In the genomic region with DNA sequence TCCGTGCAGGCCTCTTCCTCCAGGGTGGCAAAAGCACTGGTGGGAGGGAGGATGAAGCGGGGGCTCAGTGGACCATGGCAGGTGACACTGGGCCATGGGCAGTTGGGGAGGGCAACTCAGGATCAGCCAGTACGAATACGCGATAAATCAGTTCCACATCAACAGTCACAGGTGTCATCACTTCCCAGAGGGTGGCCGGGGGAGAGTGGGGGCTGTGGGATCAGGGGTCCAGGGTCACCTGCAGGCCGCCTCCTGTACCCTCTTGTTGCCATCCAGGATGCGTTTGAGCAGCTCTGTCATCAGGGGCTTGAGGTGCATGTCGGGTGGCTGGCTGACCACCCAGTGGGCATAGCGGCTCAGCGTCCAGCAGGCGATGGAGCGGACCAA, we compare ENCODE assay signal across 18 cellular contexts. TPM values are rescaled to one million over a fixed set of nuclear protein-coding genes. Genes with fewer than 3 reads are reported as not detected.
DNase-seq lines count a peak whose midpoint lies in the region; ATAC-seq, FAIRE-seq and TF ChIP-seq lines count a peak whose summit lies in the region.
"Had no signal": no experiment of that assay in that cellular context is flagged by ENCODE, and none has a peak within 500 bp of the region (broad histone marks: within the 10 kb centered on the region; RNA-seq: fewer than 3 reads in every experiment).

No MANE protein-coding gene starts in this region.

- POLR2A ChIA-PET in SK-N-SH (lab: Yijun Ruan, JAX), result no interaction called here
- POLR2A ChIA-PET in H1 (lab: Charles Lee; ENCODE audit: partially characterized antibody), result interaction anchor here (2.6 to 6.7 kb wide), 2 partner anchors 9 to 15 kb away, joined by 10 to 50 read pairs; a partner anchor contains a TSS

- H4K91ac ChIP-seq in H1 (replicated peaks; ENCODE audit: insufficient read length, low read length), result no peak overlapping the region
- H4K91ac ChIP-seq in neuronal stem cell (ENCODE audit: low read depth, low read length, poor library complexity), result no peak overlapping the region

- no peak for TF ChIP-seq RAD21 in SK-N-SH (IDR thresholded peaks at IDR 0.05; ENCODE audit: low read length)
- TF ChIP-seq RAD21 in H1 (IDR thresholded peaks at IDR 0.05 in 1 of 2, conservative IDR thresholded peaks at IDR 0.05 in 1 of 2; ENCODE audit: low read depth in 2 of 2, low read length in 2 of 2), result no peak

- H2AK5ac ChIP-seq in H1 (ENCODE audit: low read depth, low read length), result no peak overlapping the region
- H2AK5ac ChIP-seq in neuronal stem cell (ENCODE audit: low read depth, low read length), result no peak overlapping the region

- H3K4me2 ChIP-seq in SK-N-SH (no peak overlapping the region), H1 (ENCODE audit: insufficient read depth in 1 of 2, low read depth in 2 of 2, low read length in 2 of 2) (no peak overlapping the region), neuronal stem cell (ENCODE audit: insufficient read depth, low read length, poor library complexity, severe bottlenecking) (no peak overlapping the region)
- H3K4me2 ChIP-seq: A549 had no signal

- H3K23me2 ChIP-seq in H1 (ENCODE audit: low read depth, low read length), result no peaks in the 10 kb centered on the region

- intact Hi-C loops in ovary (cut with DNase I), result no loop called here

- no peak overlapping the region for H2BK15ac ChIP-seq in H1 (ENCODE audit: low read length)
- H2BK15ac ChIP-seq in neuronal stem cell (ENCODE audit: low read length), result no peak overlapping the region

- no peaks in the 10 kb centered on the region for H3K4me1 ChIP-seq in SK-N-SH (ENCODE audit: control insufficient read depth in 1 of 2, insufficient read depth in 2 of 2, low read depth in 1 of 2, low read length in 1 of 2)
- H3K4me1 ChIP-seq in H1 (replicated peaks in 1 of 4; ENCODE audit: control insufficient read depth in 3 of 4, insufficient read depth in 4 of 4, low read length in 3 of 4), result peaks cover 0 to 5% (median 2%) of the 10 kb centered on the region in 4 experiments; a peak in 2 of 7 replicates
- peaks cover 0 to 7% of the 10 kb centered on the region in 2 donors for H3K4me1 ChIP-seq in neuronal stem cell (ENCODE audit: control insufficient read depth in 2 of 2, insufficient read depth in 1 of 2, low read depth in 1 of 2, low read length in 2 of 2)
- no peaks in the 10 kb centered on the region for H3K4me1 ChIP-seq in ovary (ENCODE audit: insufficient read depth)
- H3K4me1 ChIP-seq: A549, Caco-2 had no signal

- H3K79me2 ChIP-seq in SK-N-SH (ENCODE audit: insufficient read depth), result peaks cover 4% of the 10 kb centered on the region; the same call in 1 of the 2 replicates
- H3K79me2 ChIP-seq in H1 (ENCODE audit: control insufficient read depth in 1 of 2, insufficient read depth in 2 of 2, low read length in 2 of 2), result no peaks in the 10 kb centered on the region

- TF ChIP-seq POLR2A in H1 (IDR thresholded peaks at IDR 0.05; ENCODE audit: control extremely low read depth in 1 of 2, low read depth in 2 of 2, low read length in 2 of 2) (no peak), ovary (IDR thresholded peaks at IDR 0.05) (no peak)

- CTCF ChIA-PET in SK-N-SH (lab: Yijun Ruan, JAX) (interaction anchor here (1.4 to 1.6 kb wide), 3 partner anchors 20 to 90 kb away, joined by 4 read pairs; no protein-coding TSS in a partner anchor), H1 (lab: Charles Lee; ENCODE audit: partially characterized antibody) (interaction anchor here (0.6 to 1.4 kb wide), 6 partner anchors 9 to 191 kb away, joined by 3 to 4 read pairs (median 4); a partner anchor contains a TSS)

- no peak overlapping the region for H3K56ac ChIP-seq in H1 (replicated peaks; ENCODE audit: insufficient read length, low read depth, low read length)

- H3K27ac ChIP-seq in SK-N-SH (ENCODE audit: low read depth in 2 of 2, low read length in 1 of 2) (no peak overlapping the region), H1 (ENCODE audit: low read depth, low read length) (no peak overlapping the region), neuronal stem cell (replicated peaks; ENCODE audit: low read length) (no peak overlapping the region), ovary (no peak overlapping the region)
- H3K27ac ChIP-seq: 22Rv1, A549, C4-2B had no signal

- FAIRE-seq in H1 (lab: Jason Lieb, UNC), result no peak
- FAIRE-seq: A549, D721Med, G401.6, HepG2 had no signal

- peaks cover 15% of the 10 kb centered on the region for H3F3A ChIP-seq in SK-N-SH (replicated peaks; ENCODE audit: insufficient read depth)

- H4K8ac ChIP-seq in H1 (ENCODE audit: extremely low read depth, insufficient read depth, low read length), result peak overlapping the region; percentile 76; the same call in 1 of the 2 replicates
- H4K8ac ChIP-seq in neuronal stem cell (ENCODE audit: low read depth, low read length), result no peak overlapping the region

- H3K23ac ChIP-seq in H1 (ENCODE audit: insufficient read length) (no peak overlapping the region), neuronal stem cell (ENCODE audit: low read depth, low read length, poor library complexity) (peak overlapping the region; percentile 65)

- no peak overlapping the region for H2BK5ac ChIP-seq in H1 (ENCODE audit: low read depth, low read length)
- H2BK5ac ChIP-seq in neuronal stem cell (ENCODE audit: low read length), result no peak overlapping the region

- H2AFZ ChIP-seq in SK-N-SH (ENCODE audit: low read depth) (no peak overlapping the region), H1 (ENCODE audit: low read length) (no peak overlapping the region), neuronal stem cell (ENCODE audit: low read length) (no peak overlapping the region)

- TF ChIP-seq CTCF in SK-N-SH (IDR thresholded peaks at IDR 0.05) (no peak), H1 (IDR thresholded peaks at IDR 0.05; ENCODE audit: control extremely low read depth in 1 of 3, insufficient read depth in 1 of 3, low read depth in 1 of 3, low read length in 3 of 3) (no peak), ovary (IDR thresholded peaks at IDR 0.05) (no peak)

- no peak overlapping the region for H3K4ac ChIP-seq in H1 (replicated peaks; ENCODE audit: insufficient read length, low read depth, low read length)
- no peak overlapping the region for H3K4ac ChIP-seq in neuronal stem cell (ENCODE audit: low read length)

- no peaks in the 10 kb centered on the region for H3K27me3 ChIP-seq in SK-N-SH (ENCODE audit: insufficient read depth)
- H3K27me3 ChIP-seq in H1 (replicated peaks in 1 of 4; ENCODE audit: control insufficient read depth in 3 of 4, extremely low read depth in 1 of 4, insufficient read depth in 3 of 4, low read length in 3 of 4), result no peaks in the 10 kb centered on the region
- no peaks in the 10 kb centered on the region for H3K27me3 ChIP-seq in neuronal stem cell (ENCODE audit: control insufficient read depth in 3 of 3, insufficient read depth in 3 of 3, low read depth in 1 of 3, low read length in 3 of 3)
- H3K27me3 ChIP-seq in ovary, result no peaks in the 10 kb centered on the region

- H2BK120ac ChIP-seq in H1 (replicated peaks; ENCODE audit: low read depth, low read length) (no peak overlapping the region), neuronal stem cell (ENCODE audit: low read depth, low read length) (peak overlapping the region; percentile 28)

- H3K36me3 ChIP-seq in SK-N-SH (replicated peaks in 1 of 2; ENCODE audit: control insufficient read depth in 1 of 2, insufficient read depth in 2 of 2, low read length in 1 of 2) (peaks cover 45 to 61% of the 10 kb centered on the region in 2 experiments), H1 (ENCODE audit: control insufficient read depth in 2 of 4, insufficient read depth in 4 of 4, low read length in 3 of 4) (peaks cover 40 to 77% (median 67%) of the 10 kb centered on the region in 4 experiments), neuronal stem cell (replicated peaks in 1 of 2; ENCODE audit: control insufficient read depth in 2 of 2, insufficient read depth in 2 of 2, low read length in 2 of 2) (peaks cover 62 to 96% of the 10 kb centered on the region in 2 donors), ovary (no peaks in the 10 kb centered on the region)

- no peak for ATAC-seq in SK-N-SH treated with all-trans-retinoic acid at 6 μM for 48 hours
- ATAC-seq: A549, HepG2 had no signal

- H3K9me2 ChIP-seq in SK-N-SH, result no peaks in the 10 kb centered on the region

- no peaks in the 10 kb centered on the region for H3K79me1 ChIP-seq in H1 (ENCODE audit: low read depth, low read length)
- H3K79me1 ChIP-seq in neuronal stem cell (ENCODE audit: low read depth, low read length), result peaks cover 12% of the 10 kb centered on the region

- H3K18ac ChIP-seq in H1 (ENCODE audit: extremely low read depth, low read length) (no peak overlapping the region), neuronal stem cell (ENCODE audit: low read length) (no peak overlapping the region)

- no peak for TF ChIP-seq EP300 in SK-N-SH (IDR thresholded peaks at IDR 0.05; ENCODE audit: borderline replicate concordance in 1 of 2, low read depth in 1 of 2, low read length in 1 of 2)
- TF ChIP-seq EP300 in H1 (IDR thresholded peaks at IDR 0.05; ENCODE audit: borderline replicate concordance in 1 of 2, low read depth in 2 of 2, low read length in 2 of 2), result no peak
- TF ChIP-seq EP300 in ovary (IDR thresholded peaks at IDR 0.05), result no peak

- H3K14ac ChIP-seq in H1 (ENCODE audit: insufficient read length), result no peak overlapping the region
- H3K14ac ChIP-seq in neuronal stem cell (ENCODE audit: low read length), result no peak overlapping the region

- no peak overlapping the region for H4K5ac ChIP-seq in H1 (ENCODE audit: insufficient read length, low read depth, low read length)

- H3K9ac ChIP-seq in SK-N-SH (no peak overlapping the region), H1 (replicated peaks in 1 of 4; ENCODE audit: extremely low read depth in 1 of 4, low read depth in 3 of 4, low read length in 3 of 4) (no peak overlapping the region), neuronal stem cell (ENCODE audit: low read depth, low read length, poor library complexity) (no peak overlapping the region)

- no peak overlapping the region for H2BK20ac ChIP-seq in H1 (ENCODE audit: low read length)

- WGBS in SK-N-SH (ENCODE audit: low lambda C conversion rate), result 95% methylated on average over 3 of the region's 13 CpGs
- 98% methylated on average over 13 of the region's 13 CpGs; no CpG with 5 or more reads in 1 of the 2 experiments for WGBS in H1 (ENCODE audit: extremely low coverage in 1 of 2, insufficient coverage in 1 of 2, insufficient read length in 1 of 2, insufficient replicate concordance in 2 of 2, low coverage in 1 of 2, low lambda C conversion rate in 2 of 2, missing lambda C conversion rate in 1 of 2), 2 experiments
- no CpG with 5 or more reads among the region's 13 CpGs for WGBS in neuronal stem cell (ENCODE audit: extremely low coverage in 2 of 2, insufficient read length in 2 of 2, insufficient replicate concordance in 1 of 2), 2 donors
- WGBS in ovary, 3 donors, result 83 to 91% (median 85%) methylated on average over 12 to 13 of the region's 13 CpGs

- H4K20me1 ChIP-seq in SK-N-SH (ENCODE audit: insufficient read depth) (no peaks in the 10 kb centered on the region), H1 (replicated peaks in 1 of 2; ENCODE audit: control insufficient read depth in 1 of 2, insufficient read depth in 2 of 2, low read length in 2 of 2) (peaks cover 0 to 17% of the 10 kb centered on the region in 2 experiments)

- H3K4me3 ChIP-seq in SK-N-SH (ENCODE audit: low read depth in 2 of 2, low read length in 1 of 2) (no peak overlapping the region), H1 (ENCODE audit: extremely low read depth in 1 of 4, insufficient read depth in 2 of 4, low read depth in 3 of 4, low read length in 4 of 4) (no peak overlapping the region), neuronal stem cell (ENCODE audit: low read length in 2 of 2) (peak overlapping the region in 1 of 2 donors; percentile 42), ovary (no peak overlapping the region)
- H3K4me3 ChIP-seq: A549 had no signal

- H2BK12ac ChIP-seq in H1 (ENCODE audit: low read depth, low read length) (no peak overlapping the region), neuronal stem cell (ENCODE audit: low read length) (no peak overlapping the region)

- no peak for DNase-seq in SK-N-SH
- no peak for DNase-seq in H1 (ENCODE audit: low read depth in 1 of 2, low spot score in 2 of 2)
- DNase-seq in neuronal stem cell (ENCODE audit: low spot score), result no peak
- no peak for DNase-seq in ovary
- no peak for DNase-seq in Kasumi-1 (lab: John Stamatoyannopoulos, UW)
- DNase-seq: AML-193; Caco-2; CD4-positive, alpha-beta T cell; GOT3; H9 had no signal

- H3K9me3 ChIP-seq in SK-N-SH, result no peaks in the 10 kb centered on the region
- no peaks in the 10 kb centered on the region for H3K9me3 ChIP-seq in H1 (ENCODE audit: insufficient read depth in 2 of 2, low read depth in 1 of 2, low read length in 1 of 2)
- H3K9me3 ChIP-seq in neuronal stem cell (replicated peaks in 1 of 2; ENCODE audit: control insufficient read depth in 2 of 2, insufficient read depth in 1 of 2, low read depth in 1 of 2, low read length in 2 of 2), result peaks cover 0 to 2% of the 10 kb centered on the region in 2 donors
- no peaks in the 10 kb centered on the region for H3K9me3 ChIP-seq in ovary
- H3K9me3 ChIP-seq: A549, Caco-2 had no signal

RNA-seq across cellular contexts. Expression of a gene that starts 9.9 kb away (rescaled TPM):
- 25.9 and 26.6 TPM in 2 replicates for polyA plus RNA-seq in SK-N-SH (2012; rRNA removed)
- 9.6 and 15.9 TPM in 2 replicates for polyA plus RNA-seq in SK-N-SH (2012; cell fraction: cytosol; rRNA removed)
- 39.1 and 46.7 TPM in 2 replicates for polyA plus RNA-seq in SK-N-SH (2012; cell fraction: nucleus; rRNA removed)
- 10.8 and 11.1 TPM in 2 replicates for total RNA-seq in H1 (2021; fragmentation: NEBNext Ultra II Directional; extraction: Animal tissue kit (Norgen Biotek cat#: 25700))
- polyA plus RNA-seq in H1 (2011; rRNA removed), result 30.1 and 36.4 TPM in 2 replicates
- 22.3 TPM for polyA plus RNA-seq in H1 (2011; cell fraction: cytosol; rRNA removed)
- 26.5 TPM for polyA plus RNA-seq in H1 (2011; cell fraction: nucleus; rRNA removed)
- 6.1 to 13.8 TPM (median 12.7 TPM) in 4 replicates for polyA plus RNA-seq in H1 (2012, experiment 1 of 2)
- polyA plus RNA-seq in H1 (2012, experiment 2 of 2), result 13.7 TPM
- 7.6 TPM for polyA plus RNA-seq in H1 (2013, experiment 1 of 2)
- 7.2 TPM for polyA plus RNA-seq in H1 (2013, experiment 2 of 2)
- 6.0 and 7.9 TPM in 2 replicates for polyA minus RNA-seq in H1 (2011; rRNA and poly(A)+ RNA removed)
- 8.1 TPM for polyA minus RNA-seq in H1 (2011; cell fraction: cytosol; rRNA and poly(A)+ RNA removed)
- 6.7 TPM for polyA minus RNA-seq in H1 (2011; cell fraction: nucleus; rRNA and poly(A)+ RNA removed)
- polyA plus RNA-seq in neuronal stem cell (2013, experiment 1 of 2), result 11.2 TPM
- polyA plus RNA-seq in neuronal stem cell (2013, experiment 2 of 2), result 11.1 TPM
- total RNA-seq in ovary, result 10 to 100 TPM in 1 of 7 donors, 1 to 10 TPM in 6; 3.5 to 14.8 (median 5.2) TPM
- 1 to 10 TPM in 1 of 2 donors, under 1 TPM in 1; 0.37 to 6.8 TPM for polyA plus RNA-seq in ovary

RNA-seq across cellular contexts. Expression of a gene that starts 17.4 kb away (rescaled TPM):
- polyA plus RNA-seq in SK-N-SH (2012; rRNA removed), result 82.4 and 112 TPM in 2 replicates
- polyA plus RNA-seq in SK-N-SH (2012; cell fraction: cytosol; rRNA removed), result 27.4 and 45.1 TPM in 2 replicates
- 370 and 507 TPM in 2 replicates for polyA plus RNA-seq in SK-N-SH (2012; cell fraction: nucleus; rRNA removed)
- total RNA-seq in H1 (2021; fragmentation: NEBNext Ultra II Directional; extraction: Animal tissue kit (Norgen Biotek cat#: 25700)), result 110 and 112 TPM in 2 replicates
- polyA plus RNA-seq in H1 (2011; rRNA removed), result 121 and 136 TPM in 2 replicates
- 116 TPM for polyA plus RNA-seq in H1 (2011; cell fraction: cytosol; rRNA removed)
- 408 TPM for polyA plus RNA-seq in H1 (2011; cell fraction: nucleus; rRNA removed)
- polyA plus RNA-seq in H1 (2012, experiment 1 of 2), result 85.6 to 98.1 TPM (median 87.1 TPM) in 4 replicates
- 57.3 TPM for polyA plus RNA-seq in H1 (2012, experiment 2 of 2)
- 61.7 TPM for polyA plus RNA-seq in H1 (2013, experiment 1 of 2)
- polyA plus RNA-seq in H1 (2013, experiment 2 of 2), result 57.4 TPM
- 202 and 231 TPM in 2 replicates for polyA minus RNA-seq in H1 (2011; rRNA and poly(A)+ RNA removed)
- 84.7 TPM for polyA minus RNA-seq in H1 (2011; cell fraction: cytosol; rRNA and poly(A)+ RNA removed)
- polyA minus RNA-seq in H1 (2011; cell fraction: nucleus; rRNA and poly(A)+ RNA removed), result 205 TPM
- 47.1 TPM for polyA plus RNA-seq in neuronal stem cell (2013, experiment 1 of 2)
- 47.1 TPM for polyA plus RNA-seq in neuronal stem cell (2013, experiment 2 of 2)
- 100 to 1,000 TPM in 2 of 7 donors, 10 to 100 TPM in 5; 42.1 to 109 (median 89.9) TPM for total RNA-seq in ovary
- 10 to 100 TPM; 41.5 to 51.6 TPM for polyA plus RNA-seq in ovary

RNA-seq across cellular contexts. Expression of a gene that starts 18.5 kb away (rescaled TPM):
- polyA plus RNA-seq in SK-N-SH (2012; rRNA removed) (not detected in 2 replicates), H1 (2011; rRNA removed) (not detected in 2 replicates), ovary (not detected)
- polyA plus RNA-seq in SK-N-SH (2012; cell fraction: cytosol; rRNA removed), result 0.13 TPM in 1 of 2 replicates, not detected in the other
- polyA plus RNA-seq in SK-N-SH (2012; cell fraction: nucleus; rRNA removed), result 0.30 TPM in 1 of 2 replicates, not detected in the other
- total RNA-seq in H1 (2021; fragmentation: NEBNext Ultra II Directional; extraction: Animal tissue kit (Norgen Biotek cat#: 25700)), result not detected in 2 replicates
- polyA plus RNA-seq in H1 (2011; cell fraction: cytosol; rRNA removed), result not detected
- not detected for polyA plus RNA-seq in H1 (2011; cell fraction: nucleus; rRNA removed)
- polyA plus RNA-seq in H1 (2012, experiment 1 of 2), result not detected in 4 replicates
- not detected for polyA plus RNA-seq in H1 (2012, experiment 2 of 2)
- polyA plus RNA-seq in H1 (2013, experiment 1 of 2), result not detected
- not detected for polyA plus RNA-seq in H1 (2013, experiment 2 of 2)
- polyA minus RNA-seq in H1 (2011; rRNA and poly(A)+ RNA removed), result not detected in 2 replicates
- polyA minus RNA-seq in H1 (2011; cell fraction: cytosol; rRNA and poly(A)+ RNA removed), result not detected
- not detected for polyA minus RNA-seq in H1 (2011; cell fraction: nucleus; rRNA and poly(A)+ RNA removed)
- polyA plus RNA-seq in neuronal stem cell (2013, experiment 1 of 2), result not detected
- polyA plus RNA-seq in neuronal stem cell (2013, experiment 2 of 2), result not detected
- not detected for total RNA-seq in ovary
- total RNA-seq: Caco-2; CD4-positive, alpha-beta T cell; H9; HepG2 had no signal
- polyA plus RNA-seq: A549, BJ, HepG2 had no signal

RNA-seq across cellular contexts. Expression of a gene that starts 24.6 kb away (rescaled TPM):
- polyA plus RNA-seq in SK-N-SH (2012; rRNA removed) (179 and 192 TPM in 2 replicates), H1 (2011; rRNA removed) (99.6 and 118 TPM in 2 replicates), ovary (10 to 100 TPM; 72.8 to 92.7 TPM)
- polyA plus RNA-seq in SK-N-SH (2012; cell fraction: cytosol; rRNA removed), result 123 and 143 TPM in 2 replicates
- polyA plus RNA-seq in SK-N-SH (2012; cell fraction: nucleus; rRNA removed), result 333 and 391 TPM in 2 replicates
- 86.6 and 88.8 TPM in 2 replicates for total RNA-seq in H1 (2021; fragmentation: NEBNext Ultra II Directional; extraction: Animal tissue kit (Norgen Biotek cat#: 25700))
- polyA plus RNA-seq in H1 (2011; cell fraction: cytosol; rRNA removed), result 128 TPM
- polyA plus RNA-seq in H1 (2011; cell fraction: nucleus; rRNA removed), result 156 TPM
- polyA plus RNA-seq in H1 (2012, experiment 1 of 2), result 90.2 to 103 TPM (median 99.3 TPM) in 4 replicates
- polyA plus RNA-seq in H1 (2012, experiment 2 of 2), result 104 TPM
- polyA plus RNA-seq in H1 (2013, experiment 1 of 2), result 58.7 TPM
- 57.5 TPM for polyA plus RNA-seq in H1 (2013, experiment 2 of 2)
- 66.7 and 78.4 TPM in 2 replicates for polyA minus RNA-seq in H1 (2011; rRNA and poly(A)+ RNA removed)
- 38.5 TPM for polyA minus RNA-seq in H1 (2011; cell fraction: cytosol; rRNA and poly(A)+ RNA removed)
- polyA minus RNA-seq in H1 (2011; cell fraction: nucleus; rRNA and poly(A)+ RNA removed), result 62.3 TPM
- 92.1 TPM for polyA plus RNA-seq in neuronal stem cell (2013, experiment 1 of 2)
- polyA plus RNA-seq in neuronal stem cell (2013, experiment 2 of 2), result 91.6 TPM
- total RNA-seq in ovary, result 100 to 1,000 TPM in 1 of 7 donors, 10 to 100 TPM in 6; 63.7 to 147 (median 89.7) TPM

RNA-seq across cellular contexts. Expression of a gene that starts 28.2 kb away (rescaled TPM):
- polyA plus RNA-seq in SK-N-SH (2012; rRNA removed) (294 and 466 TPM in 2 replicates), H1 (2011; rRNA removed) (130 and 167 TPM in 2 replicates), ovary (100 to 1,000 TPM; 243 to 288 TPM)
- 332 and 379 TPM in 2 replicates for polyA plus RNA-seq in SK-N-SH (2012; cell fraction: cytosol; rRNA removed)
- polyA plus RNA-seq in SK-N-SH (2012; cell fraction: nucleus; rRNA removed), result 273 and 386 TPM in 2 replicates
- 149 and 156 TPM in 2 replicates for total RNA-seq in H1 (2021; fragmentation: NEBNext Ultra II Directional; extraction: Animal tissue kit (Norgen Biotek cat#: 25700))
- polyA plus RNA-seq in H1 (2011; cell fraction: cytosol; rRNA removed), result 216 TPM
- 124 TPM for polyA plus RNA-seq in H1 (2011; cell fraction: nucleus; rRNA removed)
- 169 to 208 TPM (median 189 TPM) in 4 replicates for polyA plus RNA-seq in H1 (2012, experiment 1 of 2)
- polyA plus RNA-seq in H1 (2012, experiment 2 of 2), result 245 TPM
- polyA plus RNA-seq in H1 (2013, experiment 1 of 2), result 179 TPM
- 179 TPM for polyA plus RNA-seq in H1 (2013, experiment 2 of 2)
- 33.4 and 36.1 TPM in 2 replicates for polyA minus RNA-seq in H1 (2011; rRNA and poly(A)+ RNA removed)
- polyA minus RNA-seq in H1 (2011; cell fraction: cytosol; rRNA and poly(A)+ RNA removed), result 45.1 TPM
- polyA minus RNA-seq in H1 (2011; cell fraction: nucleus; rRNA and poly(A)+ RNA removed), result 31.4 TPM
- 242 TPM for polyA plus RNA-seq in neuronal stem cell (2013, experiment 1 of 2)
- 221 TPM for polyA plus RNA-seq in neuronal stem cell (2013, experiment 2 of 2)
- 100 to 1,000 TPM; 134 to 476 (median 186) TPM for total RNA-seq in ovary
